In the genomic region with DNA sequence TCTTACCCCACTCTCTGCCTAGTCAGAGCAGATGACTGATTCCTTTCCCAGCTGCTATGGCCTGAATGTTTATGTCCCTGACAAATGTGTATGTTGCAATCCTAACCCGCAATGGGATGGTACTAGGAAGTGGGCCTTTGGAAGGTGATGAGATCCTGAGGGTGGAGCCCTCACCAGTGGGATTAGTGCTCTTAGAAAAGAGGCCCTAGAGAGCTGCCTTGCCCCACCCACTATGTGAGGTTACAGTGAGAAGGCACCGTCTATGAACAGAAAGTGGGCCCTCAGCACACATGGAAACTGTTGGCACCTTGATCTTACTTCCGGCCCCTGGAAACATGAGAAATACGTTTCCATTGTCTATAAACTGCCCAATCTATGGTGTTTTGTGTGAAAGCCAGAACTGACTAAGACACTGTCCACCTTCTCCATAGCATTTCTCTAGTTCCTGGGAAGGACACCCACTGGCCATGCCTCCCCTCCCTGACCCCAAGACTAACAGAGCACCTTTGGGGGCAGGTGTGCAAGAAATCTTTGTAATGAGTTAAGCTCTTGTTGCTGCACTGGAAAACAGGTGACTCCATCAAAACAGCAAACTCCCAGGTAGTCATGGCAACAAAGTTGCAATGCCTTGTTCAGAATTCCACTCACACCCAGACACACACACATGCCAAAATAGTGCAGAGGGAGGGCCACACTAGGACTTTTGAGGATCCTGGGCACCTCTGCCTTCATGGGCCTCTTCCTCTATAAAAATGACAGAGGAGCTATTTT, we compare ENCODE assay signal across 8 cellular contexts. TPM values are rescaled to one million over a fixed set of nuclear protein-coding genes. Genes with fewer than 3 reads are reported as not detected.
DNase-seq lines count a peak whose midpoint lies in the region; ATAC-seq and TF ChIP-seq lines count a peak whose summit lies in the region.

No MANE protein-coding gene starts in this region.

- H3K27me3 ChIP-seq in CD8-positive, alpha-beta memory T cell (ENCODE audit: insufficient read depth, low read length, poor library complexity, severe bottlenecking): no peaks in the 10 kb centered on the region

- H3K4me3 Mint-ChIP-seq in CD8-positive, alpha-beta memory T cell: peak overlapping the region; percentile 49 to 83 (median 71)

- CTCF ChIA-PET in CD8-positive, alpha-beta memory T cell (lab: Charles Lee): interaction anchor here (1.3 to 1.9 kb wide), 5 partner anchors 16 to 219 kb away, joined by 3 to 7 read pairs (median 5); partner anchors contain the start of gene PNRC1
- CTCF ChIA-PET in HEK293T (lab: Yijun Ruan, JAX): interaction anchor here (0.7 to 1.6 kb wide), 3 partner anchors 10 to 31 kb away, joined by 3 to 5 read pairs (median 4); no protein-coding TSS in a partner anchor

- no peaks in the 10 kb centered on the region for H3K9me3 Mint-ChIP-seq in CD8-positive, alpha-beta memory T cell

- no peaks in the 10 kb centered on the region for H3K9me3 ChIP-seq in CD8-positive, alpha-beta memory T cell (ENCODE audit: low read length)

- POLR2A ChIA-PET in CD8-positive, alpha-beta memory T cell (lab: Charles Lee): interaction anchor here (1.1 to 2.1 kb wide), 4 partner anchors 48 to 220 kb away, joined by 4 to 10 read pairs (median 6); partner anchors contain the start of genes PNRC1 and UBE2J1
- POLR2A ChIA-PET in HEK293T (lab: Yijun Ruan, JAX): no interaction called here

- peaks cover 0 to 4% of the 10 kb centered on the region in 2 donors for H3K27me3 Mint-ChIP-seq in CD8-positive, alpha-beta memory T cell

- no peaks in the 10 kb centered on the region for H3K36me3 Mint-ChIP-seq in CD8-positive, alpha-beta memory T cell

- peak overlapping the region; percentile 75 for H3K27ac ChIP-seq in CD8-positive, alpha-beta memory T cell (ENCODE audit: low read depth, low read length)

- no peak overlapping the region for H3K4me3 ChIP-seq in CD8-positive, alpha-beta memory T cell (ENCODE audit: low read length)

- peaks cover 25 to 28% (median 27%) of the 10 kb centered on the region in 3 donors for H3K4me1 Mint-ChIP-seq in CD8-positive, alpha-beta memory T cell

- ATAC-seq in HG02623 (IDR thresholded peaks at IDR 0.05; ENCODE audit: unreplicated experiment): peak; percentile 39
- no peak for ATAC-seq in HG03565 (IDR thresholded peaks at IDR 0.05; ENCODE audit: unreplicated experiment)

- peak; percentile 15 to 74 (median 48) for DNase-seq in CD8-positive, alpha-beta memory T cell
- DNase-seq in SHP77 (lab: John Stamatoyannopoulos, UW) (peak; percentile 15 to 38), HEK293T (ENCODE audit: extremely low spot score) (no peak), NCI-H510A (lab: John Stamatoyannopoulos, UW) (no peak)
- DNase-seq in effector CD4-positive, alpha-beta T cell: peak; percentile 19
- DNase-seq in stimulated activated CD4-positive, alpha-beta T cell treated with anti-CD3 and anti-CD28 coated beads, Interleukin-2, amount 100 ng/mL, for 4 hours (ENCODE audit: low read depth): peak; percentile 12

- peaks cover 23% of the 10 kb centered on the region for H3K4me1 ChIP-seq in CD8-positive, alpha-beta memory T cell (ENCODE audit: insufficient read depth, low read length)

- peak overlapping the region; percentile 11 to 98 (median 93) for H3K27ac Mint-ChIP-seq in CD8-positive, alpha-beta memory T cell

- H3K36me3 ChIP-seq in CD8-positive, alpha-beta memory T cell (ENCODE audit: insufficient read depth, low read length): no peaks in the 10 kb centered on the region

TF ChIP-seq in HEK293T, 16 proteins besides CTCF, POLR2A, EP300 and RAD21:
- no peak for TF ChIP-seq FOXK2 (IDR thresholded peaks at IDR 0.05)
- no peak for TF ChIP-seq ELF4 (IDR thresholded peaks at IDR 0.05)
- no peak for TF ChIP-seq CTBP1 (IDR thresholded peaks at IDR 0.05; ENCODE audit: borderline replicate concordance)
- TF ChIP-seq BHLHE40 (IDR thresholded peaks at IDR 0.05; ENCODE audit: borderline replicate concordance): no peak
- TF ChIP-seq LEF1 (IDR thresholded peaks at IDR 0.05; ENCODE audit: borderline replicate concordance): no peak
- no peak for TF ChIP-seq SUZ12 (IDR thresholded peaks at IDR 0.05)
- no peak for TF ChIP-seq SP1 (IDR thresholded peaks at IDR 0.05)
- no peak for TF ChIP-seq TARDBP (IDR thresholded peaks at IDR 0.05)
- TF ChIP-seq NFRKB (IDR thresholded peaks at IDR 0.05): no peak
- no peak for TF ChIP-seq FOXM1 (IDR thresholded peaks at IDR 0.05; ENCODE audit: borderline replicate concordance)
- TF ChIP-seq ZNF384 (IDR thresholded peaks at IDR 0.05): no peak
- no peak for TF ChIP-seq HDGF (IDR thresholded peaks at IDR 0.05; ENCODE audit: borderline replicate concordance)
- TF ChIP-seq PKNOX1 (IDR thresholded peaks at IDR 0.05): no peak
- no peak for TF ChIP-seq ARNT (IDR thresholded peaks at IDR 0.05)
- no peak for TF ChIP-seq FOXA1 (IDR thresholded peaks at IDR 0.05)
- no peak for TF ChIP-seq L3MBTL2 (conservative IDR thresholded peaks at IDR 0.05)

RNA-seq across cellular contexts. Expression of gene GABRR2, which starts 16.2 kb away (rescaled TPM):
- under 1 TPM; 0.20 to 0.24 TPM for total RNA-seq in CD8-positive, alpha-beta memory T cell
- polyA plus RNA-seq in CD8-positive, alpha-beta memory T cell: 0.16 TPM

RNA-seq across cellular contexts. Expression of gene UBE2J1, which starts 53.7 kb away (rescaled TPM):
- total RNA-seq in CD8-positive, alpha-beta memory T cell: 10 to 100 TPM; 27.1 to 27.2 TPM
- 36.0 TPM for polyA plus RNA-seq in CD8-positive, alpha-beta memory T cell

Comparison
In these comparisons a context has a peak if more than half of its experiments do, and no peak if none do; other contexts are left out.
1. DNase-seq: peak in CD8-positive, alpha-beta memory T cell (5 of 5), SHP77 (2 of 2), effector CD4-positive, alpha-beta T cell (single experiment) and stimulated activated CD4-positive, alpha-beta T cell treated with anti-CD3 and anti-CD28 coated beads, Interleukin-2, amount 100 ng/mL, for 4 hours (single experiment); none in HEK293T (single experiment) and NCI-H510A (single experiment).